ENCODE assay signal across 8 cellular contexts in genomic region chr3:49900491-49901153, GRCh38. TPM values are rescaled to one million over a fixed set of nuclear protein-coding genes. Genes with fewer than 3 reads are reported as not detected.
DNase-seq lines count a peak whose midpoint lies in the region; ATAC-seq and TF ChIP-seq lines count a peak whose summit lies in the region.

No MANE protein-coding gene starts in this region.

- CTCF ChIA-PET in HCT116 (lab: Charles Lee) (interaction anchor here (0.7 to 1.4 kb wide), 4 partner anchors 22 to 98 kb away, joined by 3 to 6 read pairs (median 6); partner anchors contain the start of genes INKA1 and MON1A), RWPE1 (lab: Yijun Ruan, JAX) (interaction anchor here (0.6 to 1.0 kb wide), 2 partner anchors 21 to 80 kb away, joined by 3 read pairs; no protein-coding TSS in a partner anchor)
- CTCF ChIA-PET in activated CD8-positive, alpha-beta T cell treated with anti-CD3 and anti-CD28 coated beads, Interleukin-2, amount 10 ng/mL, durations not matched to agents 7 days and 5 days (lab: Charles Lee) = interaction anchor here (0.9 to 2.9 kb wide), 6 partner anchors 22 to 96 kb away, joined by 3 to 15 read pairs (median 8); partner anchors contain the start of gene INKA1

- no peak overlapping the region for H3K4me3 Mint-ChIP-seq in activated T-helper 2 cell treated with anti-CD3 and anti-CD28 coated beads, Interferon-gamma antibody, Interleukin-2, Interleukin-4, amounts not matched to agents 10 μg/mL and 5 μg/mL and 100 μg/mL, durations not matched to agents 14 hours and 24 hours and 36 hours (ENCODE audit: low read depth)
- H3K4me3 Mint-ChIP-seq in activated CD8-positive, alpha-beta T cell treated with anti-CD3 and anti-CD28 coated beads, Interleukin-2, amount 10 ng/mL, durations not matched to agents 7 days and 5 days = no peak overlapping the region

- H3K27me3 Mint-ChIP-seq in activated T-helper 2 cell treated with anti-CD3 and anti-CD28 coated beads, Interferon-gamma antibody, Interleukin-2, Interleukin-4, amounts not matched to agents 10 μg/mL and 5 μg/mL and 100 μg/mL, durations not matched to agents 14 hours and 24 hours and 36 hours (ENCODE audit: low read depth) = no peaks in the 10 kb centered on the region
- no peaks in the 10 kb centered on the region for H3K27me3 Mint-ChIP-seq in activated CD8-positive, alpha-beta T cell treated with anti-CD3 and anti-CD28 coated beads, Interleukin-2, amount 10 ng/mL, durations not matched to agents 7 days and 5 days (ENCODE audit: low read depth)

- TF ChIP-seq EP300 in stomach (IDR thresholded peaks at IDR 0.05) = no peak

- 62 to 69% methylated on average over 8 of the region's 8 CpGs for WGBS in heart right ventricle, 2 donors
- WGBS in stomach, 5 donors = 26 to 61% (median 32%) methylated on average over 4 to 8 of the region's 8 CpGs

- H3K4me1 ChIP-seq in HCT116 (ENCODE audit: control insufficient read depth in 1 of 2, insufficient read depth in 2 of 2, low read length in 2 of 2) (peaks cover 58 to 75% of the 10 kb centered on the region in 2 experiments), heart right ventricle (peaks cover 6 to 49% (median 28%) of the 10 kb centered on the region in 9 donors), stomach (peaks cover 31 to 78% (median 58%) of the 10 kb centered on the region in 4 donors)

- H2AFZ ChIP-seq in HCT116 (ENCODE audit: low read depth, low read length, poor library complexity, severe bottlenecking) = no peak overlapping the region

- no peak for TF ChIP-seq RAD21 in HCT116 (IDR thresholded peaks at IDR 0.05; ENCODE audit: low read depth)

- peaks cover 11% of the 10 kb centered on the region for H3K4me1 Mint-ChIP-seq in activated T-helper 2 cell treated with anti-CD3 and anti-CD28 coated beads, Interferon-gamma antibody, Interleukin-2, Interleukin-4, amounts not matched to agents 10 μg/mL and 5 μg/mL and 100 μg/mL, durations not matched to agents 14 hours and 24 hours and 36 hours (ENCODE audit: low read depth)
- peaks cover 25% of the 10 kb centered on the region for H3K4me1 Mint-ChIP-seq in activated CD8-positive, alpha-beta T cell treated with anti-CD3 and anti-CD28 coated beads, Interleukin-2, amount 10 ng/mL, durations not matched to agents 7 days and 5 days (ENCODE audit: low read depth)

- H4K20me1 ChIP-seq in HCT116 (ENCODE audit: insufficient read depth) = no peaks in the 10 kb centered on the region

- TF ChIP-seq POLR2A in HCT116 (IDR thresholded peaks at IDR 0.05; ENCODE audit: borderline replicate concordance, extremely low read depth, insufficient read depth, insufficient read length) = no peak
- peak in 1 of 4 donors; percentile 77 for TF ChIP-seq POLR2A in stomach (IDR thresholded peaks at IDR 0.05)

- intact Hi-C loops in HCT116 (cut with micrococcal nuclease) (no loop called here), heart right ventricle (cut with DNase I) (loop anchor here in 8 of 10 donors (5.0 to 10.0 kb wide), 7 partner anchors 38 to 196 kb away; partner anchors contain the start of genes TRAIP (in 4 of the 8) and GMPPB (in 1 of the 8)), stomach (cut with DNase I; ENCODE audit: low total_unique reads) (no loop called here)
- intact Hi-C loops in activated T-helper 2 cell treated with anti-CD3 and anti-CD28 coated beads, Interferon-gamma antibody, Interleukin-2, Interleukin-4, amounts not matched to agents 10 μg/mL and 5 μg/mL and 100 μg/mL, durations not matched to agents 14 hours and 24 hours and 36 hours (cut with micrococcal nuclease) = no loop called here

- H3K36me3 ChIP-seq in HCT116 (ENCODE audit: control insufficient read depth in 1 of 2, insufficient read depth in 2 of 2, low read length in 2 of 2) (peaks cover 24 to 35% of the 10 kb centered on the region in 2 experiments; a peak in 3 of 4 replicates), heart right ventricle (peaks cover 0 to 2% (median 0%) of the 10 kb centered on the region in 9 donors), stomach (peaks cover 10 to 30% (median 27%) of the 10 kb centered on the region in 4 donors)

- no peaks in the 10 kb centered on the region for H3K36me3 Mint-ChIP-seq in activated T-helper 2 cell treated with anti-CD3 and anti-CD28 coated beads, Interferon-gamma antibody, Interleukin-2, Interleukin-4, amounts not matched to agents 10 μg/mL and 5 μg/mL and 100 μg/mL, durations not matched to agents 14 hours and 24 hours and 36 hours (ENCODE audit: low read depth)
- peaks cover 3% of the 10 kb centered on the region for H3K36me3 Mint-ChIP-seq in activated CD8-positive, alpha-beta T cell treated with anti-CD3 and anti-CD28 coated beads, Interleukin-2, amount 10 ng/mL, durations not matched to agents 7 days and 5 days (ENCODE audit: low read depth)

- H3K27ac ChIP-seq in HCT116 (ENCODE audit: low read depth, low read length) (peak overlapping the region; percentile 98), RWPE1 (peak overlapping the region; percentile 100), heart right ventricle (no peak overlapping the region), stomach (peak overlapping the region; percentile 86 to 93 (median 90))

- H3K27me3 ChIP-seq in HCT116 (ENCODE audit: insufficient read depth, low read length) (no peaks in the 10 kb centered on the region), heart right ventricle (no peaks in the 10 kb centered on the region), stomach (no peaks in the 10 kb centered on the region)

- no TSS peak for BruUV-seq in HCT116 (replicated peaks; lab: Mats Ljungman, UMichigan)

- no peaks in the 10 kb centered on the region for H3K9me3 ChIP-seq in HCT116 (ENCODE audit: control insufficient read depth in 1 of 2, insufficient read depth in 1 of 2, low read depth in 1 of 2, low read length in 2 of 2)
- H3K9me3 ChIP-seq in heart right ventricle = no peaks in the 10 kb centered on the region
- no peaks in the 10 kb centered on the region for H3K9me3 ChIP-seq in stomach

- no peaks in the 10 kb centered on the region for H3K9me2 ChIP-seq in HCT116 (ENCODE audit: insufficient read depth)

- RAD21 ChIA-PET in HCT116 (lab: Charles Lee; ENCODE audit: low non-redundant PET in 1 of 2, low total read pairs in 2 of 2, uncharacterized antibody in 2 of 2, unreplicated experiment in 2 of 2) = interaction anchor here in 1 of 2 experiments (1.1 to 1.5 kb wide), 2 partner anchors 39 to 98 kb away, joined by 3 to 5 read pairs; partner anchors contain the start of genes INKA1 and RBM6

- peak; percentile 69 for ATAC-seq in HCT116
- ATAC-seq in heart right ventricle = peak; percentile 30 to 87 (median 59)
- no peak for ATAC-seq in HG03571 (IDR thresholded peaks at IDR 0.05; ENCODE audit: unreplicated experiment)
- ATAC-seq in activated CD8-positive, alpha-beta T cell treated with anti-CD3 and anti-CD28 coated beads, Interleukin-2, amount 10 ng/mL, durations not matched to agents 7 days and 5 days = no peak

- POLR2A ChIA-PET in HCT116 (lab: Charles Lee) = interaction anchor here (0.6 to 5.5 kb wide), 12 partner anchors 12 to 117 kb away, joined by 3 to 43 read pairs (median 4); partner anchors contain the start of genes INKA1 and MON1A
- POLR2A ChIA-PET in RWPE1 (lab: Yijun Ruan, JAX; ENCODE audit: low non-redundant PET) = interaction anchor here (0.7 to 0.9 kb wide), 2 partner anchors 16 to 45 kb away, joined by 3 read pairs; no protein-coding TSS in a partner anchor
- POLR2A ChIA-PET in activated CD8-positive, alpha-beta T cell treated with anti-CD3 and anti-CD28 coated beads, Interleukin-2, amount 10 ng/mL, durations not matched to agents 7 days and 5 days (lab: Charles Lee) = no interaction called here

- no peak overlapping the region for H3K27ac Mint-ChIP-seq in activated T-helper 2 cell treated with anti-CD3 and anti-CD28 coated beads, Interferon-gamma antibody, Interleukin-2, Interleukin-4, amounts not matched to agents 10 μg/mL and 5 μg/mL and 100 μg/mL, durations not matched to agents 14 hours and 24 hours and 36 hours
- H3K27ac Mint-ChIP-seq in activated CD8-positive, alpha-beta T cell treated with anti-CD3 and anti-CD28 coated beads, Interleukin-2, amount 10 ng/mL, durations not matched to agents 7 days and 5 days = no peak overlapping the region

- H3K4me3 ChIP-seq in HCT116 (replicated peaks in 1 of 2; ENCODE audit: low read depth in 1 of 2, low read length in 2 of 2) (peak overlapping the region; percentile 36 to 59), heart right ventricle (no peak overlapping the region), stomach (peak overlapping the region; percentile 3 to 54 (median 34))

- H3K9ac ChIP-seq in HCT116 (ENCODE audit: low read length) = peak overlapping the region; percentile 68

- no peaks in the 10 kb centered on the region for H3K9me3 Mint-ChIP-seq in activated T-helper 2 cell treated with anti-CD3 and anti-CD28 coated beads, Interferon-gamma antibody, Interleukin-2, Interleukin-4, amounts not matched to agents 10 μg/mL and 5 μg/mL and 100 μg/mL, durations not matched to agents 14 hours and 24 hours and 36 hours
- H3K9me3 Mint-ChIP-seq in activated CD8-positive, alpha-beta T cell treated with anti-CD3 and anti-CD28 coated beads, Interleukin-2, amount 10 ng/mL, durations not matched to agents 7 days and 5 days (ENCODE audit: insufficient read depth) = no peaks in the 10 kb centered on the region

- DNase-seq in HCT116 (ENCODE audit: low read depth, low spot score) = peak; percentile 92
- peak; percentile 96 for DNase-seq in RWPE1 (ENCODE audit: low spot score)
- DNase-seq in heart right ventricle = peak; percentile 36 to 47
- peak; percentile 93 for DNase-seq in stomach
- DNase-seq in activated T-helper 2 cell treated with anti-CD3 and anti-CD28 coated beads, Interferon-gamma antibody, Interleukin-2, Interleukin-4, amounts not matched to agents 10 μg/mL and 5 μg/mL and 100 μg/mL, durations not matched to agents 14 hours and 24 hours and 36 hours (ENCODE audit: low spot score) = no peak
- DNase-seq in stimulated activated CD4-positive, alpha-beta T cell treated with anti-CD3 and anti-CD28 coated beads, Interleukin-1b, Interleukin-23, amount 100 ng/mL, for 48 hours = no peak
- DNase-seq in activated CD8-positive, alpha-beta T cell treated with anti-CD3 and anti-CD28 coated beads, Interleukin-2, amount 10 ng/mL, durations not matched to agents 7 days and 5 days = no peak

- H3K79me2 ChIP-seq in HCT116 (ENCODE audit: insufficient read depth, low read length) = peaks cover 88% of the 10 kb centered on the region

- TF ChIP-seq CTCF in HCT116 (IDR thresholded peaks at IDR 0.05 in 2 of 3, conservative IDR thresholded peaks at IDR 0.05 in 1 of 3; ENCODE audit: borderline replicate concordance in 1 of 3, insufficient read depth in 1 of 3, low read depth in 2 of 3, low read length in 2 of 3) (no peak), RWPE1 (conservative IDR thresholded peaks at IDR 0.05; ENCODE audit: low read depth) (no peak), heart right ventricle (IDR thresholded peaks at IDR 0.05) (no peak), stomach (IDR thresholded peaks at IDR 0.05) (peak in 2 of 7 experiments; percentile 8 to 25)

- H3K4me2 ChIP-seq in HCT116 (ENCODE audit: low read length) = peak overlapping the region; percentile 91

RNA-seq across cellular contexts. Expression of gene MST1R, which starts 3.1 kb away (rescaled TPM):
- total RNA-seq in HCT116 (2021; ENCODE audit: unreplicated experiment) = 113 TPM
- polyA plus RNA-seq in HCT116 (2012) = 114 and 117 TPM in 2 replicates
- total RNA-seq in heart right ventricle = 1 to 10 TPM in 8 of 10 donors, under 1 TPM in 2; 0.53 to 4.4 (median 1.6) TPM
- polyA plus RNA-seq in heart right ventricle = 1 to 10 TPM; 1.7 to 7.1 TPM
- total RNA-seq in stomach = 100 to 1,000 TPM in 3 of 5 donors, 10 to 100 TPM in 2; 22.4 to 386 (median 181) TPM
- polyA plus RNA-seq in stomach = 10 to 100 TPM; 15.9 to 59.0 (median 31.8) TPM
- 1.2 and 1.3 TPM in 2 replicates for total RNA-seq in activated T-helper 2 cell treated with anti-CD3 and anti-CD28 coated beads, Interferon-gamma antibody, Interleukin-2, Interleukin-4, amounts not matched to agents 10 μg/mL and 5 μg/mL and 100 μg/mL, durations not matched to agents 14 hours and 24 hours and 36 hours
- 1 to 10 TPM; 3.2 to 3.9 TPM for total RNA-seq in activated CD8-positive, alpha-beta T cell treated with anti-CD3 and anti-CD28 coated beads, Interleukin-2, amount 10 ng/mL, durations not matched to agents 7 days and 5 days

RNA-seq across cellular contexts. Expression of gene MON1A, which starts 29.0 kb away (rescaled TPM):
- total RNA-seq in HCT116 (2021; ENCODE audit: unreplicated experiment) (9.0 TPM), heart right ventricle (1 to 10 TPM; 5.3 to 8.2 (median 6.7) TPM), stomach (10 to 100 TPM in 4 of 5 donors, 1 to 10 TPM in 1; 3.9 to 33.8 (median 11.6) TPM)
- 6.9 and 8.7 TPM in 2 replicates for polyA plus RNA-seq in HCT116 (2012)
- polyA plus RNA-seq in heart right ventricle (10 to 100 TPM in 1 of 2 donors, 1 to 10 TPM in 1; 6.5 to 10.6 TPM), stomach (1 to 10 TPM; 6.1 to 8.2 (median 7.7) TPM)
- 15.1 and 15.7 TPM in 2 replicates for total RNA-seq in activated T-helper 2 cell treated with anti-CD3 and anti-CD28 coated beads, Interferon-gamma antibody, Interleukin-2, Interleukin-4, amounts not matched to agents 10 μg/mL and 5 μg/mL and 100 μg/mL, durations not matched to agents 14 hours and 24 hours and 36 hours
- 10 to 100 TPM; 13.4 to 15.0 TPM for total RNA-seq in activated CD8-positive, alpha-beta T cell treated with anti-CD3 and anti-CD28 coated beads, Interleukin-2, amount 10 ng/mL, durations not matched to agents 7 days and 5 days

RNA-seq across cellular contexts. Expression of gene CAMKV, which starts 30.9 kb away (rescaled TPM):
- total RNA-seq in HCT116 (2021; ENCODE audit: unreplicated experiment) (0.10 TPM), heart right ventricle (not detected), stomach (1 to 10 TPM in 1 of 5 donors, not detected in 4; 1.5 TPM)
- 0.07 TPM in 1 of 2 replicates, not detected in the other for polyA plus RNA-seq in HCT116 (2012)
- polyA plus RNA-seq in heart right ventricle (not detected), stomach (under 1 TPM in 1 of 3 donors, not detected in 2; 0.03 TPM)
- 0.39 and 0.46 TPM in 2 replicates for total RNA-seq in activated T-helper 2 cell treated with anti-CD3 and anti-CD28 coated beads, Interferon-gamma antibody, Interleukin-2, Interleukin-4, amounts not matched to agents 10 μg/mL and 5 μg/mL and 100 μg/mL, durations not matched to agents 14 hours and 24 hours and 36 hours
- not detected for total RNA-seq in activated CD8-positive, alpha-beta T cell treated with anti-CD3 and anti-CD28 coated beads, Interleukin-2, amount 10 ng/mL, durations not matched to agents 7 days and 5 days

RNA-seq across cellular contexts. Expression of gene RBM6, which starts 39.3 kb away (rescaled TPM):
- total RNA-seq in HCT116 (2021; ENCODE audit: unreplicated experiment) (58.3 TPM), heart right ventricle (10 to 100 TPM; 29.8 to 57.6 (median 37.6) TPM), stomach (100 to 1,000 TPM; 133 to 239 (median 139) TPM)
- 28.5 and 29.8 TPM in 2 replicates for polyA plus RNA-seq in HCT116 (2012)
- polyA plus RNA-seq in heart right ventricle (100 to 1,000 TPM in 1 of 2 donors, 10 to 100 TPM in 1; 26.0 to 208 TPM), stomach (100 to 1,000 TPM in 1 of 3 donors, 10 to 100 TPM in 2; 87.0 to 107 (median 98.3) TPM)
- 99.2 and 104 TPM in 2 replicates for total RNA-seq in activated T-helper 2 cell treated with anti-CD3 and anti-CD28 coated beads, Interferon-gamma antibody, Interleukin-2, Interleukin-4, amounts not matched to agents 10 μg/mL and 5 μg/mL and 100 μg/mL, durations not matched to agents 14 hours and 24 hours and 36 hours
- 100 to 1,000 TPM; 104 to 112 TPM for total RNA-seq in activated CD8-positive, alpha-beta T cell treated with anti-CD3 and anti-CD28 coated beads, Interleukin-2, amount 10 ng/mL, durations not matched to agents 7 days and 5 days

RNA-seq across cellular contexts. Expression of gene TRAIP, which starts 44.3 kb away (rescaled TPM):
- total RNA-seq in HCT116 (2021; ENCODE audit: unreplicated experiment) (25.5 TPM), heart right ventricle (1 to 10 TPM in 7 of 10 donors, under 1 TPM in 3; 0.20 to 2.4 (median 1.4) TPM), stomach (1 to 10 TPM in 3 of 5 donors, not detected in 2; 2.3 to 7.0 (median 2.8) TPM)
- 21.9 and 24.7 TPM in 2 replicates for polyA plus RNA-seq in HCT116 (2012)
- polyA plus RNA-seq in heart right ventricle (1 to 10 TPM in 1 of 2 donors, under 1 TPM in 1; 0.96 to 1.6 TPM), stomach (1 to 10 TPM; 1.5 to 4.3 (median 2.0) TPM)
- 21.0 and 26.6 TPM in 2 replicates for total RNA-seq in activated T-helper 2 cell treated with anti-CD3 and anti-CD28 coated beads, Interferon-gamma antibody, Interleukin-2, Interleukin-4, amounts not matched to agents 10 μg/mL and 5 μg/mL and 100 μg/mL, durations not matched to agents 14 hours and 24 hours and 36 hours
- 10 to 100 TPM; 32.0 to 32.9 TPM for total RNA-seq in activated CD8-positive, alpha-beta T cell treated with anti-CD3 and anti-CD28 coated beads, Interleukin-2, amount 10 ng/mL, durations not matched to agents 7 days and 5 days

Comparison
In these comparisons a context has a peak if more than half of its experiments do, and no peak if none do; other contexts are left out.
1. ATAC-seq: peak in HCT116 (single experiment) and heart right ventricle (8 of 8); none in HG03571 (single experiment) and activated CD8-positive, alpha-beta T cell treated with anti-CD3 and anti-CD28 coated beads, Interleukin-2, amount 10 ng/mL, durations not matched to agents 7 days and 5 days (single experiment).
2. DNase-seq: peak in HCT116 (single experiment), RWPE1 (single experiment), heart right ventricle (2 of 2) and stomach (single experiment); none in activated T-helper 2 cell treated with anti-CD3 and anti-CD28 coated beads, Interferon-gamma antibody, Interleukin-2, Interleukin-4, amounts not matched to agents 10 μg/mL and 5 μg/mL and 100 μg/mL, durations not matched to agents 14 hours and 24 hours and 36 hours (single experiment), stimulated activated CD4-positive, alpha-beta T cell treated with anti-CD3 and anti-CD28 coated beads, Interleukin-1b, Interleukin-23, amount 100 ng/mL, for 48 hours (single experiment) and activated CD8-positive, alpha-beta T cell treated with anti-CD3 and anti-CD28 coated beads, Interleukin-2, amount 10 ng/mL, durations not matched to agents 7 days and 5 days (single experiment).
3. H3K27ac ChIP-seq: peak in HCT116 (single experiment), RWPE1 (single experiment) and stomach (5 of 5); none in heart right ventricle (0 of 10).
4. H3K4me3 ChIP-seq: peak in HCT116 (2 of 2) and stomach (4 of 4); none in heart right ventricle (0 of 10).
5. RNA of gene MST1R, which starts 3.1 kb away (total RNA-seq): 22.4 to 386 TPM in stomach and 113 TPM in HCT116 (single experiment); 3.2 to 3.9 TPM in activated CD8-positive, alpha-beta T cell treated with anti-CD3 and anti-CD28 coated beads, Interleukin-2, amount 10 ng/mL, durations not matched to agents 7 days and 5 days, 0.53 to 4.4 TPM in heart right ventricle and 1.2 to 1.3 TPM in activated T-helper 2 cell treated with anti-CD3 and anti-CD28 coated beads, Interferon-gamma antibody, Interleukin-2, Interleukin-4, amounts not matched to agents 10 μg/mL and 5 μg/mL and 100 μg/mL, durations not matched to agents 14 hours and 24 hours and 36 hours; every median in the first group is over 4 times any median in the second.
6. intact Hi-C loops: an anchor here in heart right ventricle (5.0 to 10.0 kb wide); none called in HCT116, stomach and activated T-helper 2 cell treated with anti-CD3 and anti-CD28 coated beads, Interferon-gamma antibody, Interleukin-2, Interleukin-4, amounts not matched to agents 10 μg/mL and 5 μg/mL and 100 μg/mL, durations not matched to agents 14 hours and 24 hours and 36 hours.